In genomic region chr6:33813246-33813904, GRCh38 we compare ENCODE assay signal across 24 cellular contexts. TPM values are rescaled to one million over a fixed set of nuclear protein-coding genes. Genes with fewer than 3 reads are reported as not detected.
A peak's percentile ranks its signal among the peaks of the same experiment; 100 is the strongest.
DNase-seq lines count a peak whose midpoint lies in the region; FAIRE-seq and TF ChIP-seq lines count a peak whose summit lies in the region.
"Had no signal": no experiment of that assay in that cellular context is flagged by ENCODE, and none has a peak within 500 bp of the region (broad histone marks: within the 10 kb centered on the region; RNA-seq: fewer than 3 reads in every experiment).

No MANE protein-coding gene starts in this region.

- H3K4me3 Mint-ChIP-seq in H9: peak overlapping the region in 1 of 2 experiments; percentile 36; a peak in 1 of 5 replicates
- H3K4me3 Mint-ChIP-seq: CD8-positive, alpha-beta memory T cell; HFFc6 had no signal

- H3K4me1 Mint-ChIP-seq in H9: peaks cover 72 to 86% of the 10 kb centered on the region in 2 experiments

- H3K9me3 ChIP-seq in H9 (ENCODE audit: control insufficient read depth, low read depth, low read length) (no peaks in the 10 kb centered on the region), H1 (ENCODE audit: insufficient read depth in 2 of 2, low read depth in 1 of 2, low read length in 1 of 2) (no peaks in the 10 kb centered on the region), neuronal stem cell (replicated peaks in 1 of 2; ENCODE audit: control insufficient read depth in 2 of 2, insufficient read depth in 1 of 2, low read depth in 1 of 2, low read length in 2 of 2) (no peaks in the 10 kb centered on the region)
- H3K9me3 ChIP-seq: SK-N-SH had no signal

- no peak overlapping the region for H2AFZ ChIP-seq in H9 (ENCODE audit: low read length)
- H2AFZ ChIP-seq in H1 (ENCODE audit: low read length): no peak overlapping the region
- H2AFZ ChIP-seq in neuronal stem cell (ENCODE audit: low read length): no peak overlapping the region

- H3K4me1 ChIP-seq in H9 (ENCODE audit: insufficient read depth, low read length) (peaks cover 21% of the 10 kb centered on the region; the same call in 1 of the 2 replicates), H1 (replicated peaks in 1 of 4; ENCODE audit: control insufficient read depth in 3 of 4, insufficient read depth in 4 of 4, low read length in 3 of 4) (peaks cover 27 to 49% (median 36%) of the 10 kb centered on the region in 4 experiments), neuronal stem cell (ENCODE audit: control insufficient read depth in 2 of 2, insufficient read depth in 1 of 2, low read depth in 1 of 2, low read length in 2 of 2) (peaks cover 19 to 24% of the 10 kb centered on the region in 2 donors)

- no peak overlapping the region for H3T11ph ChIP-seq in H9 (ENCODE audit: low read length)

- no peaks in the 10 kb centered on the region for H3K27me3 Mint-ChIP-seq in H9 (ENCODE audit: low read depth)

- H3K79me1 ChIP-seq in H9 (ENCODE audit: insufficient read depth, low read depth, low read length, poor library complexity, severe bottlenecking) (no peaks in the 10 kb centered on the region), H1 (ENCODE audit: low read depth, low read length) (0 out of 2 replicates have a peak, but pooled peaks cover 3% of the 10 kb centered on the region), neuronal stem cell (ENCODE audit: low read depth, low read length) (no peaks in the 10 kb centered on the region)

- no peak overlapping the region for H4K8ac ChIP-seq in H9 (replicated peaks; ENCODE audit: insufficient read length, low read depth, low read length)
- H4K8ac ChIP-seq in H1 (ENCODE audit: extremely low read depth, insufficient read depth, low read length): peak overlapping the region; percentile 75; the same call in 1 of the 2 replicates
- no peak overlapping the region for H4K8ac ChIP-seq in neuronal stem cell (ENCODE audit: low read depth, low read length)

- FAIRE-seq in H1 (lab: Jason Lieb, UNC): no peak
- FAIRE-seq: H54 had no signal

- no peak overlapping the region for H2BK20ac ChIP-seq in H9 (ENCODE audit: low read depth, low read length, poor library complexity, severe bottlenecking)
- peak overlapping the region; percentile 100 for H2BK20ac ChIP-seq in H1 (ENCODE audit: low read length)

- H2BK5ac ChIP-seq in H9 (ENCODE audit: insufficient read length, low read length) (no peak overlapping the region), H1 (ENCODE audit: low read depth, low read length) (peak overlapping the region; percentile 95; the same call in 1 of the 2 replicates), neuronal stem cell (ENCODE audit: low read length) (no peak overlapping the region)

- no peak for TF ChIP-seq EP300 in H1 (IDR thresholded peaks at IDR 0.05; ENCODE audit: borderline replicate concordance in 1 of 2, low read depth in 2 of 2, low read length in 2 of 2)

- H3K27ac Mint-ChIP-seq in H9: peak overlapping the region in 2 of 3 experiments; percentile 94 to 95; a peak in 5 of 7 replicates
- H3K27ac Mint-ChIP-seq: CD8-positive, alpha-beta memory T cell; HFFc6 had no signal

- H3K14ac ChIP-seq in H9 (ENCODE audit: insufficient read depth, low read length) (no peak overlapping the region), H1 (ENCODE audit: insufficient read length) (no peak overlapping the region), neuronal stem cell (ENCODE audit: low read length) (no peak overlapping the region)

- TF ChIP-seq RAD21 in H1 (IDR thresholded peaks at IDR 0.05 in 1 of 2, conservative IDR thresholded peaks at IDR 0.05 in 1 of 2; ENCODE audit: low read depth in 2 of 2, low read length in 2 of 2): no peak

- no peak overlapping the region for H4K5ac ChIP-seq in H9 (ENCODE audit: insufficient read length, low read depth, low read length)
- H4K5ac ChIP-seq in H1 (ENCODE audit: insufficient read length, low read depth, low read length): peak overlapping the region; percentile 83

- no peaks in the 10 kb centered on the region for H3K79me2 ChIP-seq in H9 (ENCODE audit: insufficient read depth, low read length)
- no peaks in the 10 kb centered on the region for H3K79me2 ChIP-seq in H1 (ENCODE audit: control insufficient read depth in 1 of 2, insufficient read depth in 2 of 2, low read length in 2 of 2)

- H3K18ac ChIP-seq in H9 (ENCODE audit: insufficient read length, low read depth, low read length) (no peak overlapping the region), H1 (ENCODE audit: extremely low read depth, low read length) (peak overlapping the region; percentile 80), neuronal stem cell (ENCODE audit: low read length) (no peak overlapping the region)

- H4K91ac ChIP-seq in H9 (ENCODE audit: insufficient read length, low read depth, low read length) (no peak overlapping the region), H1 (replicated peaks; ENCODE audit: insufficient read length, low read length) (peak overlapping the region; percentile 81), neuronal stem cell (ENCODE audit: low read depth, low read length, poor library complexity) (no peak overlapping the region)

- H3K9ac ChIP-seq in H9 (ENCODE audit: extremely low read depth, insufficient read length, low read length) (no peak overlapping the region), H1 (replicated peaks in 1 of 4; ENCODE audit: extremely low read depth in 1 of 4, low read depth in 3 of 4, low read length in 3 of 4) (no peak overlapping the region), neuronal stem cell (ENCODE audit: low read depth, low read length, poor library complexity) (no peak overlapping the region)
- H3K9ac ChIP-seq: KMS-11, SK-N-SH had no signal

- no peak overlapping the region for H3K4ac ChIP-seq in H9 (ENCODE audit: low read depth, low read length)
- peak overlapping the region; percentile 5 for H3K4ac ChIP-seq in H1 (replicated peaks; ENCODE audit: insufficient read length, low read depth, low read length)
- no peak overlapping the region for H3K4ac ChIP-seq in neuronal stem cell (ENCODE audit: low read length)

- H3K27me3 ChIP-seq in H9 (ENCODE audit: insufficient read depth, low read length) (no peaks in the 10 kb centered on the region), H1 (replicated peaks in 1 of 4; ENCODE audit: control insufficient read depth in 3 of 4, extremely low read depth in 1 of 4, insufficient read depth in 3 of 4, low read length in 3 of 4) (0 out of 7 replicates have a peak, but pooled peaks cover 0 to 1% (median 0%) of the 10 kb centered on the region in 4 experiments), neuronal stem cell (ENCODE audit: control insufficient read depth in 3 of 3, insufficient read depth in 3 of 3, low read depth in 1 of 3, low read length in 3 of 3) (peaks cover 0 to 6% (median 0%) of the 10 kb centered on the region in 3 experiments)

- H3K4me3 ChIP-seq in H1 (ENCODE audit: extremely low read depth in 1 of 4, insufficient read depth in 2 of 4, low read depth in 3 of 4, low read length in 4 of 4): no peak overlapping the region
- H3K4me3 ChIP-seq in neuronal stem cell (ENCODE audit: low read length in 2 of 2): no peak overlapping the region
- H3K4me3 ChIP-seq in coronary artery: no peak overlapping the region
- H3K4me3 ChIP-seq in foreskin fibroblast (ENCODE audit: low read depth in 1 of 2, low read length in 2 of 2): no peak overlapping the region

- H3K4me2 ChIP-seq in H9 (ENCODE audit: insufficient read depth, insufficient read length, low read length) (no peak overlapping the region), H1 (ENCODE audit: insufficient read depth in 1 of 2, low read depth in 2 of 2, low read length in 2 of 2) (peak overlapping the region; percentile 11 to 14; a peak in 3 of 4 replicates), neuronal stem cell (ENCODE audit: insufficient read depth, low read length, poor library complexity, severe bottlenecking) (no peak overlapping the region)
- H3K4me2 ChIP-seq: KMS-11, SK-N-SH had no signal

- H2BK15ac ChIP-seq in H9 (ENCODE audit: low read depth, low read length) (no peak overlapping the region), H1 (ENCODE audit: low read length) (peak overlapping the region; percentile 9; the same call in 1 of the 2 replicates), neuronal stem cell (ENCODE audit: low read length) (no peak overlapping the region)

- TF ChIP-seq POLR2A in H1 (IDR thresholded peaks at IDR 0.05; ENCODE audit: control extremely low read depth in 1 of 2, low read depth in 2 of 2, low read length in 2 of 2): no peak

- no peak overlapping the region for H2BK12ac ChIP-seq in H9 (ENCODE audit: insufficient read length, low read depth, low read length)
- peak overlapping the region; percentile 99 for H2BK12ac ChIP-seq in H1 (ENCODE audit: low read depth, low read length)
- no peak overlapping the region for H2BK12ac ChIP-seq in neuronal stem cell (ENCODE audit: low read length)

- no peak for TF ChIP-seq CTCF in H9 (conservative IDR thresholded peaks at IDR 0.05)
- no peak for TF ChIP-seq CTCF in H1 (IDR thresholded peaks at IDR 0.05; ENCODE audit: control extremely low read depth in 1 of 3, insufficient read depth in 1 of 3, low read depth in 1 of 3, low read length in 3 of 3)
- TF ChIP-seq CTCF in coronary artery (IDR thresholded peaks at IDR 0.05): no peak
- TF ChIP-seq CTCF in foreskin fibroblast (IDR thresholded peaks at IDR 0.05; ENCODE audit: low read depth, low read length): no peak

- H3K23ac ChIP-seq in H9 (ENCODE audit: insufficient read length, low read depth, low read length) (no peak overlapping the region), H1 (ENCODE audit: insufficient read length) (no peak overlapping the region), neuronal stem cell (ENCODE audit: low read depth, low read length, poor library complexity) (peak overlapping the region; percentile 67)

- H4K20me1 ChIP-seq in H9 (ENCODE audit: control insufficient read depth, insufficient read depth, insufficient read length) (no peaks in the 10 kb centered on the region), H1 (replicated peaks in 1 of 2; ENCODE audit: control insufficient read depth in 1 of 2, insufficient read depth in 2 of 2, low read length in 2 of 2) (no peaks in the 10 kb centered on the region)

- no peaks in the 10 kb centered on the region for H3K36me3 Mint-ChIP-seq in H9 (ENCODE audit: insufficient read depth in 1 of 3, low read depth in 3 of 3)
- H3K36me3 Mint-ChIP-seq: CD8-positive, alpha-beta memory T cell had no signal

- H2BK120ac ChIP-seq in H9 (ENCODE audit: low read depth, low read length, poor library complexity, severe bottlenecking) (no peak overlapping the region), H1 (replicated peaks; ENCODE audit: low read depth, low read length) (peak overlapping the region; percentile 57), neuronal stem cell (ENCODE audit: low read depth, low read length) (no peak overlapping the region)

- no peak overlapping the region for H2AK5ac ChIP-seq in H9 (ENCODE audit: insufficient read length, low read length)
- H2AK5ac ChIP-seq in H1 (ENCODE audit: low read depth, low read length): peak overlapping the region; percentile 92
- no peak overlapping the region for H2AK5ac ChIP-seq in neuronal stem cell (ENCODE audit: low read depth, low read length)

- no peak overlapping the region for H3K56ac ChIP-seq in H9 (ENCODE audit: insufficient read length, low read depth, low read length)
- H3K56ac ChIP-seq in H1 (replicated peaks; ENCODE audit: insufficient read length, low read depth, low read length): peak overlapping the region; percentile 27

- DNase-seq in NCI-H82 (lab: John Stamatoyannopoulos, UW) (peak; percentile 28), NCI-H82 treated with DMSO at 0.1 percent for 48 hours (lab: John Stamatoyannopoulos, UW; ENCODE audit: unreplicated experiment) (no peak), H9 (no peak), H1 (ENCODE audit: low read depth in 1 of 2, low spot score in 2 of 2) (no peak), neuronal stem cell (ENCODE audit: low spot score) (no peak), cerebellum (ENCODE audit: low spot score) (no peak), coronary artery (ENCODE audit: low spot score) (no peak), foreskin fibroblast (no peak)
- DNase-seq: DMS153, GF-D8, NCI-H1105, NCI-H446, SHP77 treated with DMSO at 0.1 percent for 48 hours had no signal

- H3K36me3 ChIP-seq in H1 (ENCODE audit: control insufficient read depth in 2 of 4, insufficient read depth in 4 of 4, low read length in 3 of 4) (no peaks in the 10 kb centered on the region), neuronal stem cell (replicated peaks in 1 of 2; ENCODE audit: control insufficient read depth in 2 of 2, insufficient read depth in 2 of 2, low read length in 2 of 2) (no peaks in the 10 kb centered on the region)

- H3K9me3 Mint-ChIP-seq in H9: no peaks in the 10 kb centered on the region; a peak in 2 of 5 replicates
- H3K9me3 Mint-ChIP-seq: CD8-positive, alpha-beta memory T cell; HFFc6 had no signal

- H3K23me2 ChIP-seq in H9 (ENCODE audit: insufficient read length, low read depth, low read length, poor library complexity, severe bottlenecking) (no peaks in the 10 kb centered on the region), H1 (ENCODE audit: low read depth, low read length) (peaks cover 2% of the 10 kb centered on the region)

- POLR2A ChIA-PET in H1 (lab: Charles Lee; ENCODE audit: partially characterized antibody): interaction anchor here (0.8 to 1.9 kb wide), 5 partner anchors 27 to 102 kb away, joined by 3 to 9 read pairs (median 4); partner anchors contain the start of gene UQCC2

- CTCF ChIA-PET in H1 (lab: Charles Lee; ENCODE audit: partially characterized antibody): interaction anchor here (0.9 to 4.0 kb wide), 13 partner anchors 11 to 269 kb away, joined by 3 to 26 read pairs (median 15); partner anchors contain the start of gene MLN

- H3K27ac ChIP-seq in H9 (ENCODE audit: insufficient read length, low read depth, low read length) (no peak overlapping the region), H1 (ENCODE audit: low read depth, low read length) (0 out of 2 replicates have a peak overlapping the region, but pooled peaks have one; percentile 13), neuronal stem cell (replicated peaks; ENCODE audit: low read length) (no peak overlapping the region), coronary artery (no peak overlapping the region)
- H3K27ac ChIP-seq: HL-60, KMS-11 had no signal

- no CpG with 5 or more reads among the region's 16 CpGs for WGBS in H9 (ENCODE audit: extremely low coverage, insufficient read length, low lambda C conversion rate)
- WGBS in H1 (ENCODE audit: extremely low coverage in 1 of 2, insufficient coverage in 1 of 2, insufficient read length in 1 of 2, insufficient replicate concordance in 2 of 2, low coverage in 1 of 2, low lambda C conversion rate in 2 of 2, missing lambda C conversion rate in 1 of 2), 2 experiments: 79% methylated on average over 13 of the region's 16 CpGs; no CpG with 5 or more reads in 1 of the 2 experiments
- WGBS in neuronal stem cell (ENCODE audit: extremely low coverage in 2 of 2, insufficient read length in 2 of 2, insufficient replicate concordance in 1 of 2), 2 donors: no CpG with 5 or more reads among the region's 16 CpGs

RNA-seq across cellular contexts. Expression of gene MLN, which starts 9.6 kb away (rescaled TPM):
- total RNA-seq in H9 (2021): not detected in 2 replicates
- not detected in 2 replicates for total RNA-seq in H1 (2021; fragmentation: NEBNext Ultra II Directional; extraction: Animal tissue kit (Norgen Biotek cat#: 25700))
- polyA plus RNA-seq in H1 (2011; rRNA removed): 0.31 TPM in 1 of 2 replicates, not detected in the other
- not detected for polyA plus RNA-seq in H1 (2011; cell fraction: cytosol; rRNA removed)
- polyA plus RNA-seq in H1 (2011; cell fraction: nucleus; rRNA removed): not detected
- not detected in 4 replicates for polyA plus RNA-seq in H1 (2012, experiment 1 of 2)
- not detected for polyA plus RNA-seq in H1 (2012, experiment 2 of 2)
- polyA plus RNA-seq in H1 (2013, experiment 1 of 2): not detected
- not detected for polyA plus RNA-seq in H1 (2013, experiment 2 of 2)
- polyA minus RNA-seq in H1 (2011; rRNA and poly(A)+ RNA removed): not detected in 2 replicates
- polyA minus RNA-seq in H1 (2011; cell fraction: cytosol; rRNA and poly(A)+ RNA removed): not detected
- polyA minus RNA-seq in H1 (2011; cell fraction: nucleus; rRNA and poly(A)+ RNA removed): not detected
- not detected for polyA plus RNA-seq in neuronal stem cell (2013, experiment 1 of 2)
- polyA plus RNA-seq in neuronal stem cell (2013, experiment 2 of 2): not detected
- not detected for total RNA-seq in cerebellum
- total RNA-seq: Calu3; CD8-positive, alpha-beta memory T cell; Daoy; HFFc6; HT-29; IMR-90; PC-3 had no signal
- polyA plus RNA-seq: CD8-positive, alpha-beta memory T cell; IMR-90; SK-N-SH had no signal

RNA-seq across cellular contexts. Expression of gene LEMD2, which starts 24.4 kb away (rescaled TPM):
- total RNA-seq in H9 (2021) (82.0 and 91.8 TPM in 2 replicates), cerebellum (37.0 TPM)
- total RNA-seq in H1 (2021; fragmentation: NEBNext Ultra II Directional; extraction: Animal tissue kit (Norgen Biotek cat#: 25700)): 54.1 and 57.3 TPM in 2 replicates
- polyA plus RNA-seq in H1 (2011; rRNA removed): 32.7 and 54.9 TPM in 2 replicates
- 58.9 TPM for polyA plus RNA-seq in H1 (2011; cell fraction: cytosol; rRNA removed)
- 127 TPM for polyA plus RNA-seq in H1 (2011; cell fraction: nucleus; rRNA removed)
- 58.7 to 71.6 TPM (median 62.9 TPM) in 4 replicates for polyA plus RNA-seq in H1 (2012, experiment 1 of 2)
- 48.3 TPM for polyA plus RNA-seq in H1 (2012, experiment 2 of 2)
- 44.0 TPM for polyA plus RNA-seq in H1 (2013, experiment 1 of 2)
- 48.2 TPM for polyA plus RNA-seq in H1 (2013, experiment 2 of 2)
- polyA minus RNA-seq in H1 (2011; rRNA and poly(A)+ RNA removed): 47.6 and 60.5 TPM in 2 replicates
- 36.8 TPM for polyA minus RNA-seq in H1 (2011; cell fraction: cytosol; rRNA and poly(A)+ RNA removed)
- polyA minus RNA-seq in H1 (2011; cell fraction: nucleus; rRNA and poly(A)+ RNA removed): 82.4 TPM
- polyA plus RNA-seq in neuronal stem cell (2013, experiment 1 of 2): 30.6 TPM
- polyA plus RNA-seq in neuronal stem cell (2013, experiment 2 of 2): 30.2 TPM

Comparison
In these comparisons a context has a peak if more than half of its experiments do, and no peak if none do; other contexts are left out.
1. H3K4me2 ChIP-seq: peak in H1 (2 of 2); none in H9 (single experiment) and neuronal stem cell (single experiment).